14 cellular contexts compared by ENCODE assay signal in the genomic region with DNA sequence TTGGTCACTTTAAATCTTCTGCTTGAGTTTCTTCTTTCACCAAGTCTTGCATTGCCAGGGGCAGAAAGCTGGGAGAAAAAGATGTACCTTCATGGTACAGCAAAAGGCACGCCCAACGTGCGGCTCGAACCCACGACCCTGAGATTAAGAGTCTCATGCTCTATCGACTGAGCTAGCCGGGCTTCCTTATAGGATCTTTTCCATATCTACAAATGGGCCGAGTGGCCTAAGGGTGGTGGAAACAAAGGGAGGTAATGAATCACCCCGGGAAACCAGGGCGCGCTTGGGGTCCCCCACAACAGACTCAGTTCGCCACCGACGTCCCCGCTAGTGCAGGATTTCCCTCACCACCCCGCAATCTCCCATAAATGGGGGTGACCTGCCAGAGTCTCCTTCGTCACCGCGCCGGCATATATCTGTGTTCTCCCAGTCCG. TPM values are rescaled to one million over a fixed set of nuclear protein-coding genes. Genes with fewer than 3 reads are reported as not detected.
A peak's percentile ranks its signal among the peaks of the same experiment; 100 is the strongest.
DNase-seq lines count a peak whose midpoint lies in the region; ATAC-seq and TF ChIP-seq lines count a peak whose summit lies in the region.
"Had no signal": no experiment of that assay in that cellular context is flagged by ENCODE, and none has a peak within 500 bp of the region (broad histone marks: within the 10 kb centered on the region; RNA-seq: fewer than 3 reads in every experiment).

No MANE protein-coding gene starts in this region.

- DNase-seq in BE2C (peak; percentile 61), ELR (ENCODE audit: low read depth) (peak; percentile 72), WTC11 (ENCODE audit: low spot score) (peak; percentile 72), GOT3 (lab: John Stamatoyannopoulos, UW) (no peak), NCI-H1436 (lab: John Stamatoyannopoulos, UW) (no peak), tibial artery (no peak)
- DNase-seq: body of pancreas; CD4-positive, CD25-positive, alpha-beta regulatory T cell; naive B cell; NCI-H2081 treated with DMSO at 0.1 percent for 48 hours; retina had no signal

- H3K27ac Mint-ChIP-seq in WTC11: no peak overlapping the region
- H3K27ac Mint-ChIP-seq: activated T-helper 17 cell treated with anti-CD3 and anti-CD28 coated beads, Interleukin-2, amount 50 U/mL, for 72 hours; CD4-positive, CD25-positive, alpha-beta regulatory T cell had no signal

- no peaks in the 10 kb centered on the region for H3K36me3 ChIP-seq in BE2C
- H3K36me3 ChIP-seq in iPS-15b (ENCODE audit: control insufficient read depth, insufficient read depth, low read length): no peaks in the 10 kb centered on the region
- H3K36me3 ChIP-seq in tibial artery: no peaks in the 10 kb centered on the region
- H3K36me3 ChIP-seq: SJSA1 had no signal

- no peaks in the 10 kb centered on the region for H3K36me3 Mint-ChIP-seq in WTC11
- H3K36me3 Mint-ChIP-seq: CD4-positive, CD25-positive, alpha-beta regulatory T cell had no signal

- H3K27ac ChIP-seq in tibial artery: no peak overlapping the region
- H3K27ac ChIP-seq: body of pancreas, SJSA1 had no signal

- H3K27me3 ChIP-seq in BE2C (peaks cover 15% of the 10 kb centered on the region), iPS-15b (ENCODE audit: control insufficient read depth, insufficient read depth, low read length) (peaks cover 56% of the 10 kb centered on the region), tibial artery (peaks cover 0 to 100% of the 10 kb centered on the region in 2 donors)

- H3K4me3 Mint-ChIP-seq in WTC11: peak overlapping the region; percentile 98
- H3K4me3 Mint-ChIP-seq: activated T-helper 17 cell treated with anti-CD3 and anti-CD28 coated beads, Interleukin-2, amount 50 U/mL, for 72 hours had no signal

- POLR2A ChIA-PET in WTC11 (lab: Charles Lee): no interaction called here

- H3K27me3 Mint-ChIP-seq in WTC11 (ENCODE audit: low read depth): peaks cover 71% of the 10 kb centered on the region

- H3K9me3 Mint-ChIP-seq in WTC11: no peaks in the 10 kb centered on the region
- H3K9me3 Mint-ChIP-seq: activated T-helper 17 cell treated with anti-CD3 and anti-CD28 coated beads, Interleukin-2, amount 50 U/mL, for 72 hours had no signal

- TF ChIP-seq CTCF in BE2C (IDR thresholded peaks at IDR 0.05; ENCODE audit: low read depth, low read length): no peak
- no peak for TF ChIP-seq CTCF in WTC11 (IDR thresholded peaks at IDR 0.05)
- no peak for TF ChIP-seq CTCF in tibial artery (IDR thresholded peaks at IDR 0.05)

- CTCF ChIA-PET in WTC11 (lab: Charles Lee): interaction anchor here (0.6 to 5.3 kb wide), 7 partner anchors 9 to 149 kb away, joined by 3 to 50 read pairs (median 5); a partner anchor contains a TSS

- ATAC-seq in WTC11: peak; percentile 29
- ATAC-seq: activated T-helper 17 cell treated with anti-CD3 and anti-CD28 coated beads, Interleukin-2, amount 50 U/mL, for 72 hours; body of pancreas had no signal

- intact Hi-C loops in tibial artery (cut with DNase I; ENCODE audit: low total_unique reads): no loop called here

- H3K4me1 ChIP-seq in BE2C (no peaks in the 10 kb centered on the region), iPS-15b (ENCODE audit: control insufficient read depth, insufficient read depth, low read length) (peaks cover 4% of the 10 kb centered on the region), tibial artery (peaks cover 0 to 16% (median 12%) of the 10 kb centered on the region in 4 donors)

- peak overlapping the region; percentile 48 for H3K4me3 ChIP-seq in BE2C (ENCODE audit: low read depth, low read length)
- peak overlapping the region; percentile 68 for H3K4me3 ChIP-seq in iPS-15b (ENCODE audit: low read depth, low read length)
- no peak overlapping the region for H3K4me3 ChIP-seq in tibial artery
- H3K4me3 ChIP-seq: body of pancreas, SJSA1 had no signal

- no peak overlapping the region for H3K9ac ChIP-seq in iPS-15b (ENCODE audit: low read depth, low read length)

- H3K4me1 Mint-ChIP-seq in WTC11: peaks cover 12% of the 10 kb centered on the region

- H3K9me3 ChIP-seq in BE2C: no peaks in the 10 kb centered on the region
- H3K9me3 ChIP-seq in iPS-15b (ENCODE audit: control insufficient read depth, insufficient read depth, low read length): no peaks in the 10 kb centered on the region
- no peaks in the 10 kb centered on the region for H3K9me3 ChIP-seq in tibial artery
- H3K9me3 ChIP-seq: body of pancreas had no signal

TF ChIP-seq in WTC11, 78 proteins besides CTCF, POLR2A, EP300 and RAD21 (continues in another document):
- TF ChIP-seq HMGA2 (CRISPR knock-in tag; IDR thresholded peaks at IDR 0.05) (no peak), ESRRA (CRISPR knock-in tag; IDR thresholded peaks at IDR 0.05; ENCODE audit: borderline replicate concordance) (no peak), FOXK1 (CRISPR knock-in tag; IDR thresholded peaks at IDR 0.05) (no peak), OVOL2 (CRISPR knock-in tag; IDR thresholded peaks at IDR 0.05; ENCODE audit: borderline replicate concordance) (no peak), CREM (CRISPR knock-in tag; IDR thresholded peaks at IDR 0.05) (no peak), ZNF396 (CRISPR knock-in tag; IDR thresholded peaks at IDR 0.05; ENCODE audit: borderline replicate concordance) (no peak), NFE2L1 (CRISPR knock-in tag; IDR thresholded peaks at IDR 0.05) (no peak), TCF7 (CRISPR knock-in tag; IDR thresholded peaks at IDR 0.05; ENCODE audit: low read depth) (no peak)
- TF ChIP-seq, protein P1, sequence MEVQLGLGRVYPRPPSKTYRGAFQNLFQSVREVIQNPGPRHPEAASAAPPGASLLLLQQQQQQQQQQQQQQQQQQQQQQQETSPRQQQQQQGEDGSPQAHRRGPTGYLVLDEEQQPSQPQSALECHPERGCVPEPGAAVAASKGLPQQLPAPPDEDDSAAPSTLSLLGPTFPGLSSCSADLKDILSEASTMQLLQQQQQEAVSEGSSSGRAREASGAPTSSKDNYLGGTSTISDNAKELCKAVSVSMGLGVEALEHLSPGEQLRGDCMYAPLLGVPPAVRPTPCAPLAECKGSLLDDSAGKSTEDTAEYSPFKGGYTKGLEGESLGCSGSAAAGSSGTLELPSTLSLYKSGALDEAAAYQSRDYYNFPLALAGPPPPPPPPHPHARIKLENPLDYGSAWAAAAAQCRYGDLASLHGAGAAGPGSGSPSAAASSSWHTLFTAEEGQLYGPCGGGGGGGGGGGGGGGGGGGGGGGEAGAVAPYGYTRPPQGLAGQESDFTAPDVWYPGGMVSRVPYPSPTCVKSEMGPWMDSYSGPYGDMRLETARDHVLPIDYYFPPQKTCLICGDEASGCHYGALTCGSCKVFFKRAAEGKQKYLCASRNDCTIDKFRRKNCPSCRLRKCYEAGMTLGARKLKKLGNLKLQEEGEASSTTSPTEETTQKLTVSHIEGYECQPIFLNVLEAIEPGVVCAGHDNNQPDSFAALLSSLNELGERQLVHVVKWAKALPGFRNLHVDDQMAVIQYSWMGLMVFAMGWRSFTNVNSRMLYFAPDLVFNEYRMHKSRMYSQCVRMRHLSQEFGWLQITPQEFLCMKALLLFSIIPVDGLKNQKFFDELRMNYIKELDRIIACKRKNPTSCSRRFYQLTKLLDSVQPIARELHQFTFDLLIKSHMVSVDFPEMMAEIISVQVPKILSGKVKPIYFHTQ (CRISPR knock-in tag; IDR thresholded peaks at IDR 0.05): no peak
- TF ChIP-seq, protein P2, sequence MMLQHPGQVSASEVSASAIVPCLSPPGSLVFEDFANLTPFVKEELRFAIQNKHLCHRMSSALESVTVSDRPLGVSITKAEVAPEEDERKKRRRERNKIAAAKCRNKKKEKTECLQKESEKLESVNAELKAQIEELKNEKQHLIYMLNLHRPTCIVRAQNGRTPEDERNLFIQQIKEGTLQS (CRISPR knock-in tag; conservative IDR thresholded peaks at IDR 0.05): no peak
- TF ChIP-seq, protein P3, sequence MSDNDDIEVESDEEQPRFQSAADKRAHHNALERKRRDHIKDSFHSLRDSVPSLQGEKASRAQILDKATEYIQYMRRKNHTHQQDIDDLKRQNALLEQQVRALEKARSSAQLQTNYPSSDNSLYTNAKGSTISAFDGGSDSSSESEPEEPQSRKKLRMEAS (CRISPR knock-in tag; IDR thresholded peaks at IDR 0.05): no peak
- TF ChIP-seq, protein P4, sequence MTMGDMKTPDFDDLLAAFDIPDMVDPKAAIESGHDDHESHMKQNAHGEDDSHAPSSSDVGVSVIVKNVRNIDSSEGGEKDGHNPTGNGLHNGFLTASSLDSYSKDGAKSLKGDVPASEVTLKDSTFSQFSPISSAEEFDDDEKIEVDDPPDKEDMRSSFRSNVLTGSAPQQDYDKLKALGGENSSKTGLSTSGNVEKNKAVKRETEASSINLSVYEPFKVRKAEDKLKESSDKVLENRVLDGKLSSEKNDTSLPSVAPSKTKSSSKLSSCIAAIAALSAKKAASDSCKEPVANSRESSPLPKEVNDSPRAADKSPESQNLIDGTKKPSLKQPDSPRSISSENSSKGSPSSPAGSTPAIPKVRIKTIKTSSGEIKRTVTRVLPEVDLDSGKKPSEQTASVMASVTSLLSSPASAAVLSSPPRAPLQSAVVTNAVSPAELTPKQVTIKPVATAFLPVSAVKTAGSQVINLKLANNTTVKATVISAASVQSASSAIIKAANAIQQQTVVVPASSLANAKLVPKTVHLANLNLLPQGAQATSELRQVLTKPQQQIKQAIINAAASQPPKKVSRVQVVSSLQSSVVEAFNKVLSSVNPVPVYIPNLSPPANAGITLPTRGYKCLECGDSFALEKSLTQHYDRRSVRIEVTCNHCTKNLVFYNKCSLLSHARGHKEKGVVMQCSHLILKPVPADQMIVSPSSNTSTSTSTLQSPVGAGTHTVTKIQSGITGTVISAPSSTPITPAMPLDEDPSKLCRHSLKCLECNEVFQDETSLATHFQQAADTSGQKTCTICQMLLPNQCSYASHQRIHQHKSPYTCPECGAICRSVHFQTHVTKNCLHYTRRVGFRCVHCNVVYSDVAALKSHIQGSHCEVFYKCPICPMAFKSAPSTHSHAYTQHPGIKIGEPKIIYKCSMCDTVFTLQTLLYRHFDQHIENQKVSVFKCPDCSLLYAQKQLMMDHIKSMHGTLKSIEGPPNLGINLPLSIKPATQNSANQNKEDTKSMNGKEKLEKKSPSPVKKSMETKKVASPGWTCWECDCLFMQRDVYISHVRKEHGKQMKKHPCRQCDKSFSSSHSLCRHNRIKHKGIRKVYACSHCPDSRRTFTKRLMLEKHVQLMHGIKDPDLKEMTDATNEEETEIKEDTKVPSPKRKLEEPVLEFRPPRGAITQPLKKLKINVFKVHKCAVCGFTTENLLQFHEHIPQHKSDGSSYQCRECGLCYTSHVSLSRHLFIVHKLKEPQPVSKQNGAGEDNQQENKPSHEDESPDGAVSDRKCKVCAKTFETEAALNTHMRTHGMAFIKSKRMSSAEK (CRISPR knock-in tag; IDR thresholded peaks at IDR 0.05; ENCODE audit: borderline replicate concordance): no peak

RNA-seq across cellular contexts. Expression of a gene that starts 7.5 kb away (rescaled TPM):
- polyA plus RNA-seq in BE2C (2012; ENCODE audit: insufficient read depth, insufficient read length, low read depth): not detected
- total RNA-seq in WTC11 (2021): 0.27 to 0.46 TPM (median 0.44 TPM) in 3 replicates
- total RNA-seq: body of pancreas; CD4-positive, CD25-positive, alpha-beta regulatory T cell; SJSA1 had no signal

RNA-seq across cellular contexts. Expression of a gene that starts 45.6 kb away (rescaled TPM):
- 30.1 TPM for polyA plus RNA-seq in BE2C (2012; ENCODE audit: insufficient read depth, insufficient read length, low read depth)
- total RNA-seq in WTC11 (2021): 8.9 to 11.6 TPM (median 10.3 TPM) in 3 replicates

RNA-seq across cellular contexts. Expression of a gene that starts 54.5 kb away (rescaled TPM):
- polyA plus RNA-seq in BE2C (2012; ENCODE audit: insufficient read depth, insufficient read length, low read depth): 7.9 TPM
- total RNA-seq in WTC11 (2021): 6.8 to 9.7 TPM (median 7.2 TPM) in 3 replicates

Comparison
In these comparisons a context has a peak if more than half of its experiments do, and no peak if none do; other contexts are left out.
1. DNase-seq: peak in BE2C (single experiment), ELR (single experiment) and WTC11 (single experiment); none in GOT3 (single experiment), NCI-H1436 (single experiment) and tibial artery (0 of 2).
2. H3K4me3 ChIP-seq: peak in BE2C (single experiment) and iPS-15b (single experiment); none in tibial artery (0 of 2).